ENCODE assay signal across 2 cellular contexts in genomic region chr2:45170976-45171514, GRCh38.
TF ChIP-seq lines count a peak whose summit lies in the region.

No MANE protein-coding gene starts in this region.

TF ChIP-seq in SK-N-SH, 30 proteins besides CTCF, POLR2A, EP300 and RAD21 (continued from another document):
- TF ChIP-seq USF2 (IDR thresholded peaks at IDR 0.05; ENCODE audit: borderline replicate concordance, low read depth, low read length), result no peak
- no peak for TF ChIP-seq NFIC (IDR thresholded peaks at IDR 0.05; ENCODE audit: borderline replicate concordance)
- no peak for TF ChIP-seq CHD2 (IDR thresholded peaks at IDR 0.05; ENCODE audit: low read length, partially characterized antibody)
- TF ChIP-seq TCF12 (IDR thresholded peaks at IDR 0.05), result no peak
- TF ChIP-seq PBX3 (IDR thresholded peaks at IDR 0.05), result no peak
- no peak for TF ChIP-seq FOSL2 (IDR thresholded peaks at IDR 0.05; ENCODE audit: borderline replicate concordance, low read depth)
TF ChIP-seq in SK-N-SH: peak in this region for 0.

TF ChIP-seq in SK-N-SH treated with all-trans-retinoic acid at 6 μM for 48 hours, 23 proteins besides CTCF, POLR2A, EP300 and RAD21 (continued from another document):
- TF ChIP-seq POU6F1 (CRISPR knock-in tag; IDR thresholded peaks at IDR 0.05; ENCODE audit: borderline replicate concordance, low read depth) (no peak), TOX (CRISPR knock-in tag; IDR thresholded peaks at IDR 0.05; ENCODE audit: borderline replicate concordance) (no peak), CSRNP3 (CRISPR knock-in tag; IDR thresholded peaks at IDR 0.05) (no peak), ARNTL (CRISPR knock-in tag; IDR thresholded peaks at IDR 0.05; ENCODE audit: borderline replicate concordance, low read depth) (no peak), PPARA (CRISPR knock-in tag; IDR thresholded peaks at IDR 0.05; ENCODE audit: borderline replicate concordance) (no peak), RARB (CRISPR knock-in tag; IDR thresholded peaks at IDR 0.05) (no peak), BACH2 (CRISPR knock-in tag; IDR thresholded peaks at IDR 0.05; ENCODE audit: borderline replicate concordance) (no peak), ZNF8 (CRISPR knock-in tag; IDR thresholded peaks at IDR 0.05) (no peak), ESRRG (CRISPR knock-in tag; IDR thresholded peaks at IDR 0.05) (no peak), ISL1 (CRISPR knock-in tag; IDR thresholded peaks at IDR 0.05) (no peak)
